ENCODE assay signal across 8 cellular contexts in genomic region chr18:76821356-76821874, GRCh38. TPM values are rescaled to one million over a fixed set of nuclear protein-coding genes. Genes with fewer than 3 reads are reported as not detected.
DNase-seq lines count a peak whose midpoint lies in the region; ATAC-seq and TF ChIP-seq lines count a peak whose summit lies in the region.

No MANE protein-coding gene starts in this region.

- H3K27me3 Mint-ChIP-seq in CD14-positive monocyte (ENCODE audit: low read depth in 3 of 3) (peaks cover 0 to 4% (median 0%) of the 10 kb centered on the region in 3 donors), activated B cell treated with CpG ODN at 0.5 μM for 24 hours (no peaks in the 10 kb centered on the region)

- DNase-seq in CD14-positive monocyte (ENCODE audit: low spot score) (no peak), H7 (no peak), activated B cell treated with CpG ODN at 0.5 μM for 24 hours (no peak), glomerular visceral epithelial cell (ENCODE audit: extremely low spot score) (no peak)

- TF ChIP-seq CTCF in CD14-positive monocyte (IDR thresholded peaks at IDR 0.05): no peak
- no peak for TF ChIP-seq CTCF in activated B cell treated with CpG ODN at 0.5 μM for 24 hours (IDR thresholded peaks at IDR 0.05)
- no peak for TF ChIP-seq CTCF in gastroesophageal sphincter (IDR thresholded peaks at IDR 0.05)

- no peaks in the 10 kb centered on the region for H3K27me3 ChIP-seq in H7 (ENCODE audit: control insufficient read depth, insufficient read depth, low read length)
- no peaks in the 10 kb centered on the region for H3K27me3 ChIP-seq in gastroesophageal sphincter

- no peaks in the 10 kb centered on the region for H3K9me3 ChIP-seq in gastroesophageal sphincter

- TF ChIP-seq POLR2A in gastroesophageal sphincter (IDR thresholded peaks at IDR 0.05): no peak

- 1% methylated on average over 7 to 10 of the region's 12 CpGs for WGBS in gastroesophageal sphincter (ENCODE audit: low coverage in 1 of 2), 2 donors

- H3K27ac ChIP-seq in gastroesophageal sphincter (peak overlapping the region; percentile 87 to 100 (median 96)), skin epidermis (peak overlapping the region; percentile 85 to 99 (median 97))

- H3K36me3 ChIP-seq in H7 (replicated peaks; ENCODE audit: control insufficient read depth, insufficient read depth, low read length) (no peaks in the 10 kb centered on the region), gastroesophageal sphincter (peaks cover 0 to under 1% of the 10 kb centered on the region in 2 donors)

- CTCF ChIA-PET in activated B cell treated with CpG ODN at 0.5 μM for 24 hours (lab: Charles Lee): interaction anchor here (6.4 kb wide), 1 partner anchor 18 kb away, joined by 39 read pairs; no protein-coding TSS in a partner anchor

- POLR2A ChIA-PET in activated B cell treated with CpG ODN at 0.5 μM for 24 hours (lab: Charles Lee): interaction anchor here (0.7 to 1.3 kb wide), 3 partner anchors 12 to 280 kb away, joined by 4 to 7 read pairs (median 4); no protein-coding TSS in a partner anchor

- H3K4me1 ChIP-seq in gastroesophageal sphincter: peaks cover 0 to 57% (median 9%) of the 10 kb centered on the region in 3 donors

- H3K36me3 Mint-ChIP-seq in CD14-positive monocyte (peaks cover 4 to 13% of the 10 kb centered on the region in 2 donors), activated B cell treated with CpG ODN at 0.5 μM for 24 hours (ENCODE audit: low read depth) (peaks cover 12% of the 10 kb centered on the region)

- TF ChIP-seq EP300 in gastroesophageal sphincter (IDR thresholded peaks at IDR 0.05): no peak

- H3K9me3 Mint-ChIP-seq in CD14-positive monocyte: peaks cover 0 to 3% (median 0%) of the 10 kb centered on the region in 7 donors
- no peaks in the 10 kb centered on the region for H3K9me3 Mint-ChIP-seq in activated B cell treated with CpG ODN at 0.5 μM for 24 hours

- H3K27ac Mint-ChIP-seq in CD14-positive monocyte (peak overlapping the region; percentile 91 to 98 (median 95)), activated B cell treated with CpG ODN at 0.5 μM for 24 hours (peak overlapping the region; percentile 97)

- H3K4me1 Mint-ChIP-seq in CD14-positive monocyte (peaks cover 45% of the 10 kb centered on the region), activated B cell treated with CpG ODN at 0.5 μM for 24 hours (peaks cover 54% of the 10 kb centered on the region)

- H3K4me3 Mint-ChIP-seq in CD14-positive monocyte (peak overlapping the region; percentile 91 to 95), activated B cell treated with CpG ODN at 0.5 μM for 24 hours (peak overlapping the region; percentile 95)

- intact Hi-C loops in CD14-positive monocyte (cut with micrococcal nuclease) (loop anchor here in 1 of 2 donors (5.0 kb wide), 1 partner anchor 231 kb away; no protein-coding TSS in a partner anchor), activated B cell treated with CpG ODN at 0.5 μM for 24 hours (cut with micrococcal nuclease) (loop anchor here (1.0 to 5.0 kb wide), 4 partner anchors 18 to 1749 kb away; partner anchors contain the start of gene TSHZ1)

- H3K4me3 ChIP-seq in H7 (ENCODE audit: insufficient read depth, low read depth, low read length) (peak overlapping the region; percentile 96), gastroesophageal sphincter (peak overlapping the region; percentile 81 to 91), skin epidermis (peak overlapping the region; percentile 72 to 86 (median 80))

- ATAC-seq in activated B cell treated with CpG ODN at 0.5 μM for 24 hours (ENCODE audit: low read depth) (no peak), gastroesophageal sphincter (no peak), HG02798 (IDR thresholded peaks at IDR 0.05; ENCODE audit: poor library complexity, unreplicated experiment) (no peak), GM21381 (IDR thresholded peaks at IDR 0.05; ENCODE audit: unreplicated experiment) (no peak)

RNA-seq across cellular contexts. Expression of gene ZNF236, which starts 0.9 kb away (rescaled TPM):
- 1 to 10 TPM; 1.7 to 2.4 TPM for polyA plus RNA-seq in CD14-positive monocyte
- total RNA-seq in H7 (2014; rRNA removed; shearing (Covaris generic)): 9.1 and 12.0 TPM in 2 replicates
- total RNA-seq in activated B cell treated with CpG ODN at 0.5 μM for 24 hours (27.4 and 28.2 TPM in 2 replicates), gastroesophageal sphincter (10 to 100 TPM in 3 of 4 donors, 1 to 10 TPM in 1; 8.5 to 26.8 (median 16.8) TPM)
